10 cellular contexts compared by ENCODE assay signal in the genomic region with DNA sequence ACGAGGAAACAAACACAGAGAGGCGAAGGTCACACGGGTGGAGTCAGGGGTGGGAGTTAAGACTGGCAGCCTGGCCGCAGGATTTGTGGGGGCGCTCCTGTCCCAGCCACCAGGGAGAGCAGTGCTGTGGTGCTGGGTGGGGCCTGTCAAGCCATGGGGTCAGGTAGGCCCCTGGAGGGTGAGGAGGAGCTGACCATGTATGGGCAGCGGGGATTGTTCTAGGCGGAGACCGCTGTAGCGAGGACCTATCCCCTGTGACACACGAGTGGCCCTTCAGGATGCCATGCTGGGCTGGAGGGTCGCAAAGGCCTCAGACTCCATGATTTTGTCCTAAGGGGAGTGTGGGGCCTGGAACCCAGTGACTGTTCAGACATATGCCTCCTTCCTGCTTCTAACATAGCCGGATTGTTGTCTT. TPM values are rescaled to one million over a fixed set of nuclear protein-coding genes. Genes with fewer than 3 reads are reported as not detected.
DNase-seq lines count a peak whose midpoint lies in the region; ATAC-seq, FAIRE-seq and TF ChIP-seq lines count a peak whose summit lies in the region.
"Had no signal": no experiment of that assay in that cellular context is flagged by ENCODE, and none has a peak within 500 bp of the region (broad histone marks: within the 10 kb centered on the region; RNA-seq: fewer than 3 reads in every experiment).

No MANE protein-coding gene starts in this region.

- TF ChIP-seq CTCF in DOHH2 (IDR thresholded peaks at IDR 0.05; ENCODE audit: low read depth, low read length, poor library complexity, severe bottlenecking) (no peak), IMR-90 (conservative IDR thresholded peaks at IDR 0.05; ENCODE audit: low read depth, low read length) (no peak), astrocyte (IDR thresholded peaks at IDR 0.05; ENCODE audit: insufficient read depth, low read depth, low read length) (no peak), neural progenitor cell (IDR thresholded peaks at IDR 0.05) (no peak)

- H3K4me1 ChIP-seq in DOHH2 (ENCODE audit: control insufficient read depth, low read length) = peaks cover 44% of the 10 kb centered on the region
- H3K4me1 ChIP-seq in IMR-90 (ENCODE audit: control insufficient read depth, insufficient read depth, low read length) = peaks cover 7% of the 10 kb centered on the region
- H3K4me1 ChIP-seq in astrocyte (ENCODE audit: insufficient read depth, low read length) = peaks cover 26% of the 10 kb centered on the region
- H3K4me1 ChIP-seq in neural progenitor cell = peaks cover 23% of the 10 kb centered on the region

- H3K79me1 ChIP-seq in IMR-90 (ENCODE audit: low read depth in 1 of 2, low read length in 2 of 2) = peaks cover 23 to 33% of the 10 kb centered on the region in 2 experiments

- no peaks in the 10 kb centered on the region for H3K9me1 ChIP-seq in IMR-90 (ENCODE audit: insufficient read depth, low read length)

- H3K9me3 Mint-ChIP-seq in astrocyte (ENCODE audit: unreplicated experiment) (no peaks in the 10 kb centered on the region), neural progenitor cell (no peaks in the 10 kb centered on the region)

- POLR2A ChIA-PET in IMR-90 (lab: Charles Lee; ENCODE audit: unreplicated experiment) = interaction anchor here (0.9 kb wide), 1 partner anchor 491 kb away, joined by 3 read pairs; no protein-coding TSS in a partner anchor

- no peaks in the 10 kb centered on the region for H3K9me3 ChIP-seq in DOHH2 (ENCODE audit: control insufficient read depth, insufficient read depth, low read length)
- no peaks in the 10 kb centered on the region for H3K9me3 ChIP-seq in IMR-90 (ENCODE audit: control insufficient read depth, insufficient read depth, low read length)
- no peaks in the 10 kb centered on the region for H3K9me3 ChIP-seq in astrocyte (ENCODE audit: insufficient read depth, low read depth, low read length)
- no peaks in the 10 kb centered on the region for H3K9me3 ChIP-seq in neural progenitor cell (ENCODE audit: low read depth)

- no peak overlapping the region for H3K56ac ChIP-seq in IMR-90 (ENCODE audit: extremely low read depth, insufficient read depth, low read length)

- H3K9me2 ChIP-seq in DOHH2 (replicated peaks; ENCODE audit: control insufficient read depth, low read length) = no peaks in the 10 kb centered on the region

- H2BK15ac ChIP-seq in IMR-90 (ENCODE audit: low read depth, low read length) = 0 out of 3 replicates have a peak overlapping the region, but pooled peaks have one; percentile 39

- dilution Hi-C loops in IMR-90 (cut with HindIII; ENCODE audit: low sequenced_read_pairs, unreplicated experiment) = no loop called here

- peak overlapping the region; percentile 34; the same call in 1 of the 2 replicates for H3K4me2 ChIP-seq in DOHH2 (ENCODE audit: low read length)
- no peak overlapping the region for H3K4me2 ChIP-seq in IMR-90 (ENCODE audit: low read depth, low read length)
- H3K4me2 ChIP-seq in astrocyte (ENCODE audit: low read length) = peak overlapping the region; percentile 79
- peak overlapping the region; percentile 63 for H3K4me2 ChIP-seq in neural progenitor cell
- H3K4me2 ChIP-seq: KMS-11 had no signal

- H3K27me3 ChIP-seq in DOHH2 (ENCODE audit: control insufficient read depth, low read length) (no peaks in the 10 kb centered on the region), IMR-90 (ENCODE audit: control insufficient read depth, insufficient read depth, low read length) (peaks cover 5% of the 10 kb centered on the region), astrocyte (ENCODE audit: insufficient read depth, low read length) (no peaks in the 10 kb centered on the region), neural progenitor cell (no peaks in the 10 kb centered on the region)

- H3K36me3 Mint-ChIP-seq in astrocyte (ENCODE audit: low read depth, unreplicated experiment) = peaks cover 8% of the 10 kb centered on the region
- no peaks in the 10 kb centered on the region for H3K36me3 Mint-ChIP-seq in neural progenitor cell

- no TSS peak for BruUV-seq in IMR-90 (replicated peaks; lab: Mats Ljungman, UMichigan)

- peak overlapping the region; percentile 67; the same call in 1 of the 2 replicates for H3K4ac ChIP-seq in IMR-90 (ENCODE audit: low read depth, low read length)

- no peak for ATAC-seq in IMR-90 (ENCODE audit: low read depth)

- no peak for DNase-seq in IMR-90
- no peak for DNase-seq in astrocyte (ENCODE audit: low read depth)
- DNase-seq in neural progenitor cell (ENCODE audit: low spot score) = no peak
- no peak for DNase-seq in HUDEP-2 (lab: John Stamatoyannopoulos, UW; ENCODE audit: unreplicated experiment in 76 of 76)
- DNase-seq in middle frontal gyrus (ENCODE audit: extremely low spot score, low spot score) = no peak
- no peak for DNase-seq in NCI-H1417 treated with DMSO at 0.1 percent for 48 hours (lab: John Stamatoyannopoulos, UW)
- DNase-seq: DMS 273 treated with DMSO at 0.1 percent for 48 hours had no signal

- H4K91ac ChIP-seq in IMR-90 (ENCODE audit: insufficient read depth, low read depth, low read length) = no peak overlapping the region

- peak overlapping the region; percentile 96 for H2AFZ ChIP-seq in IMR-90 (replicated peaks; ENCODE audit: low read length, poor library complexity)
- H2AFZ ChIP-seq in astrocyte (ENCODE audit: low read depth, low read length) = peak overlapping the region; percentile 87
- peak overlapping the region; percentile 68 for H2AFZ ChIP-seq in neural progenitor cell (replicated peaks)

- 100% methylated on average over 5 of the region's 12 CpGs; no CpG with 5 or more reads in 1 of the 2 experiments for WGBS in IMR-90 (ENCODE audit: extremely low coverage in 2 of 2, insufficient read length in 1 of 2), 2 experiments

- H3F3A ChIP-seq in DOHH2 (ENCODE audit: control insufficient read depth, insufficient read depth) (peaks cover 7% of the 10 kb centered on the region), neural progenitor cell (ENCODE audit: low read depth) (peaks cover 38% of the 10 kb centered on the region)

- H3K23ac ChIP-seq in IMR-90 (ENCODE audit: low read depth, low read length) = no peak overlapping the region

- peak overlapping the region; percentile 63; the same call in 1 of the 2 replicates for H2BK120ac ChIP-seq in IMR-90 (ENCODE audit: low read depth, low read length)

- no peak for FAIRE-seq in astrocyte (lab: Jason Lieb, UNC)

- H2BK20ac ChIP-seq in IMR-90 (ENCODE audit: low read depth, low read length) = no peak overlapping the region

- peak overlapping the region; percentile 56 to 99 for H4K8ac ChIP-seq in IMR-90 (ENCODE audit: low read depth in 2 of 2, low read length in 2 of 2)

- H3K14ac ChIP-seq in IMR-90 (replicated peaks; ENCODE audit: low read depth, low read length) = no peak overlapping the region

- H3K4me3 ChIP-seq in DOHH2 (ENCODE audit: low read length) (no peak overlapping the region), IMR-90 (ENCODE audit: insufficient read depth, low read depth, low read length) (no peak overlapping the region), astrocyte (ENCODE audit: insufficient read depth, low read depth, low read length) (no peak overlapping the region), neural progenitor cell (no peak overlapping the region)
- H3K4me3 ChIP-seq: lung had no signal

- H2BK5ac ChIP-seq in IMR-90 (ENCODE audit: low read depth, low read length, poor library complexity, severe bottlenecking) = no peak overlapping the region

- H3K18ac ChIP-seq in IMR-90 (ENCODE audit: low read depth, low read length) = no peak overlapping the region

- H3K36me3 ChIP-seq in DOHH2 (ENCODE audit: control insufficient read depth, low read length) (peaks cover 32% of the 10 kb centered on the region), IMR-90 (ENCODE audit: control insufficient read depth, insufficient read depth, low read length) (peaks cover 8% of the 10 kb centered on the region; the same call in 1 of the 2 replicates), astrocyte (ENCODE audit: insufficient read depth, low read length) (peaks cover 6% of the 10 kb centered on the region), neural progenitor cell (no peaks in the 10 kb centered on the region)

- H3K27me3 Mint-ChIP-seq in astrocyte (ENCODE audit: low read depth, unreplicated experiment) = no peaks in the 10 kb centered on the region
- no peaks in the 10 kb centered on the region for H3K27me3 Mint-ChIP-seq in neural progenitor cell (ENCODE audit: insufficient read depth, low read depth)

- peak overlapping the region; percentile 20 for H3K4me3 Mint-ChIP-seq in astrocyte (ENCODE audit: unreplicated experiment)
- H3K4me3 Mint-ChIP-seq in neural progenitor cell = peak overlapping the region; percentile 73

- no peak overlapping the region for H3K27ac ChIP-seq in DOHH2 (ENCODE audit: low read depth, low read length)
- no peak overlapping the region for H3K27ac ChIP-seq in IMR-90 (ENCODE audit: insufficient read depth, low read length)
- H3K27ac ChIP-seq in astrocyte (ENCODE audit: low read depth, low read length) = no peak overlapping the region
- H3K27ac ChIP-seq in neural progenitor cell = no peak overlapping the region
- H3K27ac ChIP-seq: KMS-11 had no signal

- H2AK9ac ChIP-seq in IMR-90 (replicated peaks; ENCODE audit: low read depth, low read length, poor library complexity) = peak overlapping the region; percentile 22

- H4K20me1 ChIP-seq in DOHH2 (ENCODE audit: control insufficient read depth, insufficient read depth, low read depth, low read length) = no peaks in the 10 kb centered on the region
- H4K20me1 ChIP-seq in IMR-90 (ENCODE audit: insufficient read depth, low read length) = peaks cover 19% of the 10 kb centered on the region
- peaks cover 29% of the 10 kb centered on the region for H4K20me1 ChIP-seq in astrocyte (ENCODE audit: insufficient read depth, low read length)
- peaks cover 22% of the 10 kb centered on the region for H4K20me1 ChIP-seq in neural progenitor cell (ENCODE audit: low read depth)

- H2AK5ac ChIP-seq in IMR-90 (ENCODE audit: low read depth, low read length) = no peak overlapping the region; the same call in 1 of the 2 replicates

- peaks cover 33% of the 10 kb centered on the region for H3K79me2 ChIP-seq in DOHH2 (ENCODE audit: control insufficient read depth, low read length)
- peaks cover 32% of the 10 kb centered on the region for H3K79me2 ChIP-seq in astrocyte (ENCODE audit: insufficient read depth, low read length)
- H3K79me2 ChIP-seq in neural progenitor cell (ENCODE audit: low read depth) = peaks cover 22% of the 10 kb centered on the region

- peaks cover 16% of the 10 kb centered on the region for H3K4me1 Mint-ChIP-seq in astrocyte (ENCODE audit: low read depth, unreplicated experiment)
- peaks cover 32% of the 10 kb centered on the region for H3K4me1 Mint-ChIP-seq in neural progenitor cell

- CTCF ChIA-PET in IMR-90 (lab: Yijun Ruan, JAX) = interaction anchor here (0.7 to 4.0 kb wide), 6 partner anchors 134 to 510 kb away, joined by 3 to 29 read pairs (median 4); a partner anchor contains a TSS

- TF ChIP-seq RAD21 in IMR-90 (IDR thresholded peaks at IDR 0.05; ENCODE audit: low read length) = no peak

- in situ Hi-C loops in IMR-90 (cut with MboI; ENCODE audit: low sequenced_read_pairs) = loop anchor here (10.0 kb wide), 2 partner anchors 651 to 811 kb away; a partner anchor contains a TSS

- intact Hi-C loops in IMR-90 (cut with micrococcal nuclease) = loop anchor here (1.0 to 10.0 kb wide), 3 partner anchors 491 to 815 kb away; a partner anchor contains a TSS

- no peak overlapping the region for H3K9ac ChIP-seq in IMR-90 (ENCODE audit: low read depth, low read length)
- no peak overlapping the region for H3K9ac ChIP-seq in astrocyte (ENCODE audit: low read length)
- no peak overlapping the region for H3K9ac ChIP-seq in neural progenitor cell
- H3K9ac ChIP-seq: KMS-11 had no signal

- TF ChIP-seq POLR2A in IMR-90 (IDR thresholded peaks at IDR 0.05; ENCODE audit: low read depth, low read length) = no peak

- no peak overlapping the region for H3K27ac Mint-ChIP-seq in astrocyte (ENCODE audit: unreplicated experiment)
- H3K27ac Mint-ChIP-seq in neural progenitor cell = peak overlapping the region; percentile 11

- peak overlapping the region; percentile 55 for H4K5ac ChIP-seq in IMR-90 (ENCODE audit: low read depth, low read length)

RNA-seq across cellular contexts. Expression of a gene that starts 1.6 kb away (rescaled TPM):
- total RNA-seq in IMR-90 (2012; rRNA removed) (33.0 and 33.6 TPM in 2 replicates), astrocyte (45.5 and 58.7 TPM in 2 replicates), neural progenitor cell (ENCODE audit: low replicate concordance) (27.7 and 68.3 TPM in 2 replicates)
- polyA plus RNA-seq in IMR-90 (2012; rRNA removed) = 95.4 and 117 TPM in 2 replicates
- 117 and 206 TPM in 2 replicates for polyA plus RNA-seq in IMR-90 (2012; cell fraction: cytosol; rRNA removed)
- 65.7 and 74.5 TPM in 2 replicates for polyA plus RNA-seq in IMR-90 (2012; cell fraction: nucleus; rRNA removed; ENCODE audit: low replicate concordance)

RNA-seq across cellular contexts. Expression of a gene that starts 13.7 kb away (rescaled TPM):
- 136 and 148 TPM in 2 replicates for total RNA-seq in IMR-90 (2012; rRNA removed)
- polyA plus RNA-seq in IMR-90 (2012; rRNA removed) = 662 and 949 TPM in 2 replicates
- 533 and 881 TPM in 2 replicates for polyA plus RNA-seq in IMR-90 (2012; cell fraction: cytosol; rRNA removed)
- 1,013 and 1,510 TPM in 2 replicates for polyA plus RNA-seq in IMR-90 (2012; cell fraction: nucleus; rRNA removed; ENCODE audit: low replicate concordance)
- 502 and 508 TPM in 2 replicates for total RNA-seq in astrocyte
- total RNA-seq in neural progenitor cell (ENCODE audit: low replicate concordance) = 189 and 230 TPM in 2 replicates

RNA-seq across cellular contexts. Expression of a gene that starts 32.0 kb away (rescaled TPM):
- 9.7 and 12.2 TPM in 2 replicates for total RNA-seq in IMR-90 (2012; rRNA removed)
- 15.0 and 16.9 TPM in 2 replicates for polyA plus RNA-seq in IMR-90 (2012; rRNA removed)
- 9.7 and 13.5 TPM in 2 replicates for polyA plus RNA-seq in IMR-90 (2012; cell fraction: cytosol; rRNA removed)
- 8.6 and 12.3 TPM in 2 replicates for polyA plus RNA-seq in IMR-90 (2012; cell fraction: nucleus; rRNA removed; ENCODE audit: low replicate concordance)
- total RNA-seq in astrocyte = 34.2 and 35.6 TPM in 2 replicates
- total RNA-seq in neural progenitor cell (ENCODE audit: low replicate concordance) = 22.0 and 32.7 TPM in 2 replicates

RNA-seq across cellular contexts. Expression of a gene that starts 36.5 kb away (rescaled TPM):
- total RNA-seq in IMR-90 (2012; rRNA removed) (under 0.01 TPM in 1 of 2 replicates, not detected in the other), astrocyte (0.11 and 0.17 TPM in 2 replicates), neural progenitor cell (ENCODE audit: low replicate concordance) (0.11 and 0.22 TPM in 2 replicates)
- 0.01 and 0.02 TPM in 2 replicates for polyA plus RNA-seq in IMR-90 (2012; rRNA removed)
- polyA plus RNA-seq in IMR-90 (2012; cell fraction: cytosol; rRNA removed) = 0.01 TPM in 2 replicates
- polyA plus RNA-seq in IMR-90 (2012; cell fraction: nucleus; rRNA removed; ENCODE audit: low replicate concordance) = 0.03 and 0.05 TPM in 2 replicates
